ENCODE assay signal across 15 cellular contexts in the genomic region with DNA sequence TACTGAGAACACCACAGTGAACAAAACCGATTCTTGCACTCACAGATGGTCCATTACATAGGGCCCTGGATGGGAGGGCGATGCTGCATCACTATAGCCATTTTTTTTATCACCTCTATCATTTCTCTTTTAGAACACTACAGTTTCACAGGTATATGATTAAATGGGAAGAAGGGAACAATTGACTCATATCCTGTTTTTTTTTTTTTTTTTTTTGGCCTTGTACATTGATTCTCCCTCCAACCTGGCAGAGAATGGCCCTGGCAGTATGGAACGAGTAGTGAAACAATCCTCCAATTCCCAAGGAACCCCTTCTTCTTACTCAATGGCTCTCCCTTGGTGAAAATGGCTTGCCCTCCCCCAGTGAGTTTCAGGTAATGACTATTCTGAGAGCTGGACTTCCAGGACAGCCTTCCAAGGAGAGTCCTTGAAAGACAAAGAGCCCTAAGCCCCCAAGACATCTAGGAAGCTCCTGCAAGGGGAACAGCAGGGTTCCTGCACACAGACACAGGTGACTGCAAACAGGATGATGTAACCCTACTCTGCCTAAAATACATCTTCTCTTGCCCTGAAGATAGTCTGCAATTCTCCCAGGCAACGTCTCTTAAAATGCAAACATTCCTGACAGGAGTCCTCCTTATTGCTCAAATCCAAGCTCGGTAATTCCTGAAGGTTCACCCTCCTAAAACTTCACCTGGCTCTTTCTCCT.
DNase-seq lines count a peak whose midpoint lies in the region; ATAC-seq lines count a peak whose summit lies in the region.
"Had no signal": no experiment of that assay in that cellular context is flagged by ENCODE, and none has a peak within 500 bp of the region (broad histone marks: within the 10 kb centered on the region; RNA-seq: fewer than 3 reads in every experiment).

No MANE protein-coding gene starts in this region.

- H3K27ac Mint-ChIP-seq in IgD-negative memory B cell = peak overlapping the region in 2 of 3 donors; percentile 65 to 84
- H3K27ac Mint-ChIP-seq: B cell, HFFc6 had no signal

- no peak overlapping the region for H2BK15ac ChIP-seq in mesendoderm (replicated peaks; ENCODE audit: low read depth)

- no peaks in the 10 kb centered on the region for H3K36me3 ChIP-seq in mesendoderm (ENCODE audit: control insufficient read depth, insufficient read depth, low read length)

- no peak overlapping the region for H3K23ac ChIP-seq in mesendoderm (ENCODE audit: low read length)

- WGBS in mesendoderm (ENCODE audit: extremely low coverage, insufficient coverage, low lambda C conversion rate) = no CpG with 5 or more reads among the region's 5 CpGs

- no peak overlapping the region for H3K18ac ChIP-seq in mesendoderm (ENCODE audit: low read length)

- H3K27me3 Mint-ChIP-seq in IgD-negative memory B cell = peaks cover 2% of the 10 kb centered on the region
- H3K27me3 Mint-ChIP-seq: B cell had no signal

- H3K4me1 Mint-ChIP-seq in IgD-negative memory B cell = peaks cover 0 to 7% (median 4%) of the 10 kb centered on the region in 3 donors

- H4K8ac ChIP-seq in mesendoderm (ENCODE audit: low read depth, low read length) = no peak overlapping the region

- no peaks in the 10 kb centered on the region for H3K79me1 ChIP-seq in mesendoderm (ENCODE audit: low read length)

- no peak for ATAC-seq in GM21619 (IDR thresholded peaks at IDR 0.05; ENCODE audit: unreplicated experiment)
- ATAC-seq in GM19324 (IDR thresholded peaks at IDR 0.05; ENCODE audit: low FRiP score, unreplicated experiment) = no peak
- ATAC-seq: Right ventricle myocardium inferior had no signal

- H2BK5ac ChIP-seq in mesendoderm (ENCODE audit: low read length) = no peak overlapping the region

- DNase-seq in DMS79 (lab: John Stamatoyannopoulos, UW) (peak; percentile 52), caudate nucleus (lab: John Stamatoyannopoulos, UW) (peak in 1 of 61 donors; percentile 13), mesendoderm (peak; percentile 62), NOMO-1 (lab: John Stamatoyannopoulos, UW; ENCODE audit: unreplicated experiment in 2 of 2) (no peak)
- DNase-seq: GDM1, HFFc6, NCI-H1417 treated with DMSO at 0.1 percent for 48 hours, NCI-H2029, NCI-H2171 treated with DMSO at 0.1 percent for 48 hours, NCI-H446 had no signal

- no peak overlapping the region for H3K4ac ChIP-seq in mesendoderm (ENCODE audit: low read depth, low read length)

- H4K5ac ChIP-seq in mesendoderm (ENCODE audit: low read length) = no peak overlapping the region

- no peak overlapping the region for H3K9ac ChIP-seq in mesendoderm (ENCODE audit: low read length)

- H3K27ac ChIP-seq in caudate nucleus (ENCODE audit: low read depth, low read length) (peak overlapping the region; percentile 28), mesendoderm (ENCODE audit: low read depth, low read length) (no peak overlapping the region)

- H3K9me3 Mint-ChIP-seq in IgD-negative memory B cell = peaks cover under 1 to 11% (median 10%) of the 10 kb centered on the region in 3 donors

- H2BK120ac ChIP-seq in mesendoderm (ENCODE audit: low read depth, low read length) = no peak overlapping the region

- H3K4me2 ChIP-seq in mesendoderm (ENCODE audit: low read length) = no peak overlapping the region

- no peak overlapping the region for H2AK5ac ChIP-seq in mesendoderm (ENCODE audit: low read length)

- peaks cover 2% of the 10 kb centered on the region for H3K36me3 Mint-ChIP-seq in IgD-negative memory B cell

- peaks cover 5% of the 10 kb centered on the region for H3K4me1 ChIP-seq in mesendoderm (ENCODE audit: control insufficient read depth, low read depth, low read length)

- no peaks in the 10 kb centered on the region for H3K79me2 ChIP-seq in mesendoderm (ENCODE audit: control insufficient read depth, insufficient read depth, low read length)

- H3K27me3 ChIP-seq in mesendoderm (ENCODE audit: insufficient read depth, low read length, poor library complexity) = no peaks in the 10 kb centered on the region

- H3K4me3 Mint-ChIP-seq in IgD-negative memory B cell = no peak overlapping the region
- H3K4me3 Mint-ChIP-seq: B cell, HFFc6 had no signal

- no peak overlapping the region for H3K4me3 ChIP-seq in mesendoderm (ENCODE audit: low read length)

- peak overlapping the region; percentile 19 for H3K56ac ChIP-seq in mesendoderm (ENCODE audit: low read length)

Comparison
In these comparisons a context has a peak if more than half of its experiments do, and no peak if none do; other contexts are left out.
1. DNase-seq: peak in DMS79 (single experiment) and mesendoderm (single experiment); none in NOMO-1 (0 of 2).